ENCODE assay signal across 24 cellular contexts in genomic region chr1:37363535-37363934, GRCh38.
"Had no signal": no experiment of that assay in that cellular context is flagged by ENCODE, and none has a peak within 500 bp of the region (broad histone marks: within the 10 kb centered on the region; RNA-seq: fewer than 3 reads in every experiment).

No MANE protein-coding gene starts in this region.

- H3K4me3 Mint-ChIP-seq: immature natural killer cell; mesothelial cell of epicardium; naive B cell; natural killer cell; nephron progenitor cell; stimulated activated naive B cell treated with anti-CD40 and anti-IgM and Interleukin-4, amounts not matched to agents 10 μg/mL and 1 μg/mL and 100 μg/mL, for 72 hours had no signal

- H3K4me1 ChIP-seq: stomach, testis, thyroid gland, transverse colon, upper lobe of left lung, vagina had no signal

- H3K4me1 Mint-ChIP-seq: immature natural killer cell, mesothelial cell of epicardium, natural killer cell, nephron progenitor cell had no signal

- H3K9me3 Mint-ChIP-seq: mesothelial cell of epicardium, natural killer cell had no signal

- H3K36me3 Mint-ChIP-seq: immature natural killer cell; mesothelial cell of epicardium; naive B cell; natural killer cell; stimulated activated naive B cell treated with anti-CD40 and anti-IgM and Interleukin-4, amounts not matched to agents 10 μg/mL and 1 μg/mL and 100 μg/mL, for 72 hours had no signal

- H3K4me3 ChIP-seq: hepatocyte, left ventricle myocardium inferior, lung, ovary, skin epidermis, stomach, testis, thyroid gland, transverse colon, upper lobe of left lung, vagina had no signal

- H3K27ac ChIP-seq: hepatocyte, left ventricle myocardium inferior, ovary, skin epidermis, stomach, testis, thyroid gland, transverse colon, upper lobe of left lung, vagina had no signal

- H3K27me3 ChIP-seq: ovary, testis, thyroid gland, upper lobe of left lung, vagina had no signal

- DNase-seq: immature natural killer cell; left ventricle myocardium inferior; naive B cell; natural killer cell; ovary; stimulated activated CD4-positive, alpha-beta T cell treated with anti-CD3 and anti-CD28 coated beads, Interleukin-12 subunit alpha, Interleukin-12 subunit beta, amount 100 ng/mL, for 4 hours; stimulated activated CD4-positive, alpha-beta T cell treated with anti-CD3 and anti-CD28 coated beads, Interleukin-15, amount 100 ng/mL, for 24 hours; stimulated activated CD4-positive, alpha-beta T cell treated with anti-CD3 and anti-CD28 coated beads, Interleukin-2, amount 100 ng/mL, for 24 hours; stimulated activated CD4-positive, alpha-beta T cell treated with anti-CD3 and anti-CD28 coated beads, Interleukin-4, amount 100 ng/mL, for 1 hour; stimulated activated naive B cell treated with anti-CD40 and anti-IgM and Interleukin-4, amounts not matched to agents 10 μg/mL and 1 μg/mL and 100 μg/mL, for 72 hours; stimulated activated naive CD8-positive, alpha-beta T cell treated with anti-CD3 and anti-CD28 coated beads, Interleukin-15, Interleukin-2, amounts not matched to agents 100 U/mL and 50 U/mL, for 24 hours; stomach; thyroid gland; transverse colon; upper lobe of left lung had no signal

- H3K36me3 ChIP-seq: left ventricle myocardium inferior, ovary, stomach, thyroid gland, transverse colon, upper lobe of left lung, vagina had no signal

- H3K9me3 ChIP-seq: ovary, testis, thyroid gland, transverse colon, upper lobe of left lung, vagina had no signal

- H2AFZ ChIP-seq: hepatocyte had no signal

- H3K27ac Mint-ChIP-seq: immature natural killer cell, mesothelial cell of epicardium, natural killer cell, nephron progenitor cell, progenitor cell of endocrine pancreas had no signal

- H3K79me2 ChIP-seq: hepatocyte had no signal

- ATAC-seq: natural killer cell; stimulated activated naive B cell treated with anti-CD40 and anti-IgM and Interleukin-4, amounts not matched to agents 10 μg/mL and 1 μg/mL and 100 μg/mL, for 72 hours; stimulated activated naive CD8-positive, alpha-beta T cell treated with anti-CD3 and anti-CD28 coated beads, Interleukin-15, Interleukin-2, amounts not matched to agents 100 U/mL and 50 U/mL, for 24 hours had no signal

- FAIRE-seq: islet of Langerhans had no signal

- H3K4me2 ChIP-seq: hepatocyte had no signal
